10 cellular contexts compared by ENCODE assay signal in genomic region chr13:42275098-42275471, GRCh38. TPM values are rescaled to one million over a fixed set of nuclear protein-coding genes. Genes with fewer than 3 reads are reported as not detected.
DNase-seq lines count a peak whose midpoint lies in the region; ATAC-seq and TF ChIP-seq lines count a peak whose summit lies in the region.
"Had no signal": no experiment of that assay in that cellular context is flagged by ENCODE, and none has a peak within 500 bp of the region (broad histone marks: within the 10 kb centered on the region; RNA-seq: fewer than 3 reads in every experiment).

No MANE protein-coding gene starts in this region.

- H3K4me2 ChIP-seq in SK-N-SH, result no peak overlapping the region

- H3K9me2 ChIP-seq in SK-N-SH, result no peaks in the 10 kb centered on the region

- peaks cover 0 to 6% of the 10 kb centered on the region in 2 donors for H3K36me3 Mint-ChIP-seq in CD4-positive, alpha-beta memory T cell
- H3K36me3 Mint-ChIP-seq in activated CD4-positive, alpha-beta memory T cell treated with anti-CD3 and anti-CD28 coated beads, Interleukin-2, amount 10 ng/mL, durations not matched to agents 7 days and 5 days (ENCODE audit: low read depth), result peaks cover 33% of the 10 kb centered on the region

- ATAC-seq in GM18868 (IDR thresholded peaks at IDR 0.05; ENCODE audit: unreplicated experiment), result peak; percentile 45
- peak; percentile 32 for ATAC-seq in HG03103 (IDR thresholded peaks at IDR 0.05; ENCODE audit: low read depth, unreplicated experiment)
- ATAC-seq: WTC11 had no signal

- no peaks in the 10 kb centered on the region for H3K27me3 Mint-ChIP-seq in CD4-positive, alpha-beta memory T cell
- H3K27me3 Mint-ChIP-seq in activated CD4-positive, alpha-beta memory T cell treated with anti-CD3 and anti-CD28 coated beads, Interleukin-2, amount 10 ng/mL, durations not matched to agents 7 days and 5 days, result no peaks in the 10 kb centered on the region

- peak overlapping the region; percentile 37 for H3K27ac ChIP-seq in CD4-positive, alpha-beta memory T cell (ENCODE audit: low read depth, low read length)
- no peak overlapping the region for H3K27ac ChIP-seq in SK-N-SH (ENCODE audit: low read depth in 2 of 2, low read length in 1 of 2)

- no peaks in the 10 kb centered on the region for H3K36me3 ChIP-seq in CD4-positive, alpha-beta memory T cell (ENCODE audit: insufficient read depth, low read length)
- H3K36me3 ChIP-seq in SK-N-SH (replicated peaks in 1 of 2; ENCODE audit: control insufficient read depth in 1 of 2, insufficient read depth in 2 of 2, low read length in 1 of 2), result peaks cover 0 to 3% of the 10 kb centered on the region in 2 experiments

- H3K4me3 Mint-ChIP-seq in CD4-positive, alpha-beta memory T cell, result peak overlapping the region in 7 of 8 donors; percentile 18 to 96 (median 75)
- H3K4me3 Mint-ChIP-seq in activated CD4-positive, alpha-beta memory T cell treated with anti-CD3 and anti-CD28 coated beads, Interleukin-2, amount 10 ng/mL, durations not matched to agents 7 days and 5 days, result peak overlapping the region; percentile 75
- H3K4me3 Mint-ChIP-seq: WTC11 had no signal

- no peak overlapping the region for H2AFZ ChIP-seq in SK-N-SH (ENCODE audit: low read depth)

- no peaks in the 10 kb centered on the region for H3K27me3 ChIP-seq in CD4-positive, alpha-beta memory T cell (ENCODE audit: insufficient read depth, low read length)
- no peaks in the 10 kb centered on the region for H3K27me3 ChIP-seq in SK-N-SH (ENCODE audit: insufficient read depth)

- H3K79me2 ChIP-seq in SK-N-SH (ENCODE audit: insufficient read depth), result peaks cover 68% of the 10 kb centered on the region

- peak overlapping the region; percentile 62 to 99 (median 92) for H3K27ac Mint-ChIP-seq in CD4-positive, alpha-beta memory T cell
- peak overlapping the region; percentile 83 for H3K27ac Mint-ChIP-seq in activated CD4-positive, alpha-beta memory T cell treated with anti-CD3 and anti-CD28 coated beads, Interleukin-2, amount 10 ng/mL, durations not matched to agents 7 days and 5 days

- peaks cover 50 to 77% (median 62%) of the 10 kb centered on the region in 4 donors for H3K4me1 Mint-ChIP-seq in CD4-positive, alpha-beta memory T cell
- H3K4me1 Mint-ChIP-seq in activated CD4-positive, alpha-beta memory T cell treated with anti-CD3 and anti-CD28 coated beads, Interleukin-2, amount 10 ng/mL, durations not matched to agents 7 days and 5 days, result peaks cover 63% of the 10 kb centered on the region

- no peak for TF ChIP-seq RAD21 in SK-N-SH (IDR thresholded peaks at IDR 0.05; ENCODE audit: low read length)

- peak overlapping the region in 1 of 2 donors; percentile 12 for H3K4me3 ChIP-seq in CD4-positive, alpha-beta memory T cell (ENCODE audit: low read length in 2 of 2)
- no peak overlapping the region for H3K4me3 ChIP-seq in SK-N-SH (ENCODE audit: low read depth in 2 of 2, low read length in 1 of 2)

- WGBS in SK-N-SH (ENCODE audit: low lambda C conversion rate), result 93% methylated on average over 2 of the region's 2 CpGs

- no peaks in the 10 kb centered on the region for H3K9me3 ChIP-seq in CD4-positive, alpha-beta memory T cell (ENCODE audit: control insufficient read depth in 1 of 2, low read length in 2 of 2)
- H3K9me3 ChIP-seq in SK-N-SH, result no peaks in the 10 kb centered on the region

- peak in 1 of 5 donors; percentile 9 for DNase-seq in CD4-positive, alpha-beta memory T cell
- no peak for DNase-seq in activated CD4-positive, alpha-beta memory T cell treated with anti-CD3 and anti-CD28 coated beads, Interleukin-2, amount 10 ng/mL, durations not matched to agents 7 days and 5 days
- DNase-seq in NCI-H510A treated with DMSO at 0.1 percent for 48 hours (lab: John Stamatoyannopoulos, UW) (no peak), SK-N-SH (no peak)
- no peak for DNase-seq in activated CD4-positive, alpha-beta T cell treated with anti-CD3 and anti-CD28 coated beads for 4 hours
- DNase-seq in activated CD4-positive, alpha-beta T cell treated with anti-CD3 and anti-CD28 coated beads, Interleukin-2, amount 50 U/mL, for 4 hours, result no peak
- DNase-seq: DND-41 had no signal

- POLR2A ChIA-PET in CD4-positive, alpha-beta memory T cell (lab: Charles Lee; ENCODE audit: partially characterized antibody), result no interaction called here
- POLR2A ChIA-PET in activated CD4-positive, alpha-beta memory T cell treated with anti-CD3 and anti-CD28 coated beads, Interleukin-2, amount 10 ng/mL, durations not matched to agents 7 days and 5 days (lab: Charles Lee), result interaction anchor here (1.1 to 5.9 kb wide), 2 partner anchors 48 to 122 kb away, joined by 3 to 59 read pairs; no protein-coding TSS in a partner anchor
- POLR2A ChIA-PET in SK-N-SH (lab: Yijun Ruan, JAX), result no interaction called here

- no peaks in the 10 kb centered on the region for H3K9me3 Mint-ChIP-seq in CD4-positive, alpha-beta memory T cell
- peaks cover 3% of the 10 kb centered on the region for H3K9me3 Mint-ChIP-seq in activated CD4-positive, alpha-beta memory T cell treated with anti-CD3 and anti-CD28 coated beads, Interleukin-2, amount 10 ng/mL, durations not matched to agents 7 days and 5 days

- peaks cover 12% of the 10 kb centered on the region for H3F3A ChIP-seq in SK-N-SH (replicated peaks; ENCODE audit: insufficient read depth)

- H3K9ac ChIP-seq in SK-N-SH, result no peak overlapping the region

- H4K20me1 ChIP-seq in SK-N-SH (ENCODE audit: insufficient read depth), result no peaks in the 10 kb centered on the region; the same call in 1 of the 2 replicates

- intact Hi-C loops in CD4-positive, alpha-beta memory T cell (cut with micrococcal nuclease), result loop anchor here (10.0 kb wide), 3 partner anchors 80 to 1010 kb away; partner anchors contain the start of genes MTRF1 and VWA8

- CTCF ChIA-PET in CD4-positive, alpha-beta memory T cell (lab: Charles Lee; ENCODE audit: partially characterized antibody), result no interaction called here
- CTCF ChIA-PET in activated CD4-positive, alpha-beta memory T cell treated with anti-CD3 and anti-CD28 coated beads, Interleukin-2, amount 10 ng/mL, durations not matched to agents 7 days and 5 days (lab: Charles Lee), result interaction anchor here (1.2 kb wide), 1 partner anchor 204 kb away, joined by 3 read pairs; no protein-coding TSS in a partner anchor
- CTCF ChIA-PET in SK-N-SH (lab: Yijun Ruan, JAX), result interaction anchor here (0.9 kb wide), 1 partner anchor 15 kb away, joined by 3 read pairs; no protein-coding TSS in a partner anchor

- H3K4me1 ChIP-seq in CD4-positive, alpha-beta memory T cell (ENCODE audit: insufficient read depth, low read length), result peaks cover 82% of the 10 kb centered on the region
- peaks cover 0 to 10% of the 10 kb centered on the region in 2 experiments; a peak in 3 of 4 replicates for H3K4me1 ChIP-seq in SK-N-SH (ENCODE audit: control insufficient read depth in 1 of 2, insufficient read depth in 2 of 2, low read depth in 1 of 2, low read length in 1 of 2)

- TF ChIP-seq EP300 in SK-N-SH (IDR thresholded peaks at IDR 0.05; ENCODE audit: borderline replicate concordance in 1 of 2, low read depth in 1 of 2, low read length in 1 of 2), result no peak

- TF ChIP-seq CTCF in SK-N-SH (IDR thresholded peaks at IDR 0.05), result no peak

TF ChIP-seq in SK-N-SH, 30 proteins besides CTCF, POLR2A, EP300 and RAD21 (continues in another document):
- no peak for TF ChIP-seq POLR2AphosphoS5 (IDR thresholded peaks at IDR 0.05; ENCODE audit: low read depth, low read length)
- TF ChIP-seq, protein P1, sequence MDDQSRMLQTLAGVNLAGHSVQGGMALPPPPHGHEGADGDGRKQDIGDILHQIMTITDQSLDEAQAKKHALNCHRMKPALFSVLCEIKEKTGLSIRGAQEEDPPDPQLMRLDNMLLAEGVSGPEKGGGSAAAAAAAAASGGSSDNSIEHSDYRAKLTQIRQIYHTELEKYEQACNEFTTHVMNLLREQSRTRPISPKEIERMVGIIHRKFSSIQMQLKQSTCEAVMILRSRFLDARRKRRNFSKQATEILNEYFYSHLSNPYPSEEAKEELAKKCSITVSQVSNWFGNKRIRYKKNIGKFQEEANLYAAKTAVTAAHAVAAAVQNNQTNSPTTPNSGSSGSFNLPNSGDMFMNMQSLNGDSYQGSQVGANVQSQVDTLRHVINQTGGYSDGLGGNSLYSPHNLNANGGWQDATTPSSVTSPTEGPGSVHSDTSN (IDR thresholded peaks at IDR 0.05), result no peak
- no peak for TF ChIP-seq RXRA (IDR thresholded peaks at IDR 0.05; ENCODE audit: borderline replicate concordance, low read depth)
- no peak for TF ChIP-seq NRF1 (IDR thresholded peaks at IDR 0.05; ENCODE audit: low read depth, low read length)
- no peak for TF ChIP-seq JUND (IDR thresholded peaks at IDR 0.05)
- no peak for TF ChIP-seq ELF1 (IDR thresholded peaks at IDR 0.05)
- no peak for TF ChIP-seq YY1 (IDR thresholded peaks at IDR 0.05; ENCODE audit: low read depth)
- TF ChIP-seq MAX (IDR thresholded peaks at IDR 0.05; ENCODE audit: low read depth), result no peak
- TF ChIP-seq MXI1 (IDR thresholded peaks at IDR 0.05; ENCODE audit: low read depth, low read length), result no peak
- TF ChIP-seq GATA2 (CRISPR knock-in tag; IDR thresholded peaks at IDR 0.05), result no peak
- no peak for TF ChIP-seq NFIC (IDR thresholded peaks at IDR 0.05; ENCODE audit: borderline replicate concordance)
- no peak for TF ChIP-seq FOXM1 (IDR thresholded peaks at IDR 0.05; ENCODE audit: low read depth)
- TF ChIP-seq IRF3 (IDR thresholded peaks at IDR 0.05; ENCODE audit: low read depth, low read length), result no peak
- TF ChIP-seq FOSL2 (IDR thresholded peaks at IDR 0.05; ENCODE audit: borderline replicate concordance, low read depth), result no peak

RNA-seq across cellular contexts. Expression of gene AKAP11, which starts 3.1 kb away (rescaled TPM):
- total RNA-seq in CD4-positive, alpha-beta memory T cell, result 10 to 100 TPM; 40.6 to 42.6 TPM
- 1 to 10 TPM; 2.7 to 4.0 TPM for polyA plus RNA-seq in CD4-positive, alpha-beta memory T cell
- 10 to 100 TPM; 32.5 to 34.0 TPM for total RNA-seq in activated CD4-positive, alpha-beta memory T cell treated with anti-CD3 and anti-CD28 coated beads, Interleukin-2, amount 10 ng/mL, durations not matched to agents 7 days and 5 days
- polyA plus RNA-seq in SK-N-SH (2012; rRNA removed), result 5.6 and 8.8 TPM in 2 replicates
- polyA plus RNA-seq in SK-N-SH (2012; cell fraction: cytosol; rRNA removed), result 9.4 and 10.1 TPM in 2 replicates
- polyA plus RNA-seq in SK-N-SH (2012; cell fraction: nucleus; rRNA removed), result 4.0 and 8.8 TPM in 2 replicates
